ENCODE assay signal across 24 cellular contexts in genomic region chr1:216905052-216905580, GRCh38.
DNase-seq lines count a peak whose midpoint lies in the region; ATAC-seq, FAIRE-seq and TF ChIP-seq lines count a peak whose summit lies in the region.
"Had no signal": no experiment of that assay in that cellular context is flagged by ENCODE, and none has a peak within 500 bp of the region (broad histone marks: within the 10 kb centered on the region; RNA-seq: fewer than 3 reads in every experiment).

No MANE protein-coding gene starts in this region.

- H3K4me3 Mint-ChIP-seq in nephron progenitor cell = no peak overlapping the region
- no peak overlapping the region for H3K4me3 Mint-ChIP-seq in activated naive CD4-positive, alpha-beta T cell treated with anti-CD3 and anti-CD28 coated beads for 36 hours
- H3K4me3 Mint-ChIP-seq: CD8-positive, alpha-beta memory T cell; H9; HFFc6 had no signal

- TF ChIP-seq POLR2A in HepG2 (IDR thresholded peaks at IDR 0.05; ENCODE audit: insufficient read depth in 1 of 2, low read depth in 2 of 2, low read length in 2 of 2) (no peak), right lobe of liver (IDR thresholded peaks at IDR 0.05) (no peak)

- TF ChIP-seq CTCF in HepG2 (CRISPR knock-in tag; IDR thresholded peaks at IDR 0.05) (no peak), right lobe of liver (IDR thresholded peaks at IDR 0.05) (no peak), hepatocyte (IDR thresholded peaks at IDR 0.05; ENCODE audit: poor library complexity) (no peak), nephron progenitor cell (IDR thresholded peaks at IDR 0.05) (no peak)

- ATAC-seq in HepG2 (no peak), right lobe of liver (no peak), HG02970 (IDR thresholded peaks at IDR 0.05; ENCODE audit: low FRiP score, unreplicated experiment) (no peak)
- ATAC-seq: GM12878, PC-3 had no signal

- H3K4me1 Mint-ChIP-seq in nephron progenitor cell = peaks cover 21% of the 10 kb centered on the region
- no peaks in the 10 kb centered on the region for H3K4me1 Mint-ChIP-seq in activated naive CD4-positive, alpha-beta T cell treated with anti-CD3 and anti-CD28 coated beads for 36 hours (ENCODE audit: low read depth)
- H3K4me1 Mint-ChIP-seq: CD8-positive, alpha-beta memory T cell had no signal

- H3K36me3 Mint-ChIP-seq in nephron progenitor cell (ENCODE audit: low read depth) = no peaks in the 10 kb centered on the region
- no peaks in the 10 kb centered on the region for H3K36me3 Mint-ChIP-seq in activated naive CD4-positive, alpha-beta T cell treated with anti-CD3 and anti-CD28 coated beads for 36 hours (ENCODE audit: low read depth)
- H3K36me3 Mint-ChIP-seq: CD8-positive, alpha-beta memory T cell had no signal

- H3K4me3 ChIP-seq in HepG2 (replicated peaks in 1 of 3; ENCODE audit: insufficient read depth in 1 of 3, low read depth in 2 of 3, low read length in 3 of 3) (no peak overlapping the region), right lobe of liver (no peak overlapping the region), hepatocyte (no peak overlapping the region)
- H3K4me3 ChIP-seq: GM12878 had no signal

- no peaks in the 10 kb centered on the region for H3K36me3 ChIP-seq in HepG2 (replicated peaks in 1 of 2; ENCODE audit: control insufficient read depth in 1 of 2, insufficient read depth in 2 of 2, low read length in 2 of 2)
- H3K36me3 ChIP-seq in right lobe of liver = no peaks in the 10 kb centered on the region
- H3K36me3 ChIP-seq in hepatocyte (replicated peaks; ENCODE audit: insufficient read depth, low read depth) = no peaks in the 10 kb centered on the region

- peak overlapping the region; percentile 6 for H3K27ac Mint-ChIP-seq in nephron progenitor cell
- H3K27ac Mint-ChIP-seq in activated naive CD4-positive, alpha-beta T cell treated with anti-CD3 and anti-CD28 coated beads for 36 hours = no peak overlapping the region
- H3K27ac Mint-ChIP-seq: CD8-positive, alpha-beta memory T cell; HFFc6 had no signal

- WGBS in HepG2 (ENCODE audit: low lambda C conversion rate) = 7% methylated on average over 8 of the region's 8 CpGs
- 40% methylated on average over 8 of the region's 8 CpGs for WGBS in right lobe of liver (ENCODE audit: insufficient coverage, low coverage, low lambda C conversion rate, missing lambda C conversion rate)
- WGBS in hepatocyte (ENCODE audit: low lambda C conversion rate, missing lambda C conversion rate) = 74% methylated on average over 8 of the region's 8 CpGs

- no peak for TF ChIP-seq RAD21 in HepG2 (CRISPR knock-in tag; IDR thresholded peaks at IDR 0.05)

- H3K27me3 ChIP-seq in HepG2 (ENCODE audit: control insufficient read depth in 1 of 2, insufficient read depth in 2 of 2, low read length in 2 of 2) (no peaks in the 10 kb centered on the region), right lobe of liver (no peaks in the 10 kb centered on the region), hepatocyte (no peaks in the 10 kb centered on the region)

- TF ChIP-seq EP300 in HepG2 (IDR thresholded peaks at IDR 0.05; ENCODE audit: low read depth in 2 of 2, low read length in 2 of 2) (no peak), HepG2 (CRISPR knock-in tag; IDR thresholded peaks at IDR 0.05; ENCODE audit: borderline replicate concordance) (no peak)

- in situ Hi-C loops in HepG2 (cut with HindIII; ENCODE audit: extremely low pct_ligation_motif_present, low pct_unique_long_range_greater_than_20kb) = no loop called here

- intact Hi-C loops in HepG2 (cut with micrococcal nuclease; ENCODE audit: unreplicated experiment) (loop anchor here (5.0 kb wide), 1 partner anchor 1972 kb away; no protein-coding TSS in a partner anchor), right lobe of liver (cut with DNase I) (no loop called here)
- intact Hi-C loops in activated naive CD4-positive, alpha-beta T cell treated with anti-CD3 and anti-CD28 coated beads for 36 hours (cut with micrococcal nuclease) = no loop called here

- DNase-seq in HepG2 (ENCODE audit: low spot score) (no peak), right lobe of liver (no peak), hepatocyte (ENCODE audit: low spot score) (peak; percentile 24), nephron progenitor cell (no peak), DMS79 (lab: John Stamatoyannopoulos, UW) (no peak), NOMO-1 (lab: John Stamatoyannopoulos, UW; ENCODE audit: unreplicated experiment in 2 of 2) (no peak)
- no peak for DNase-seq in activated naive CD4-positive, alpha-beta T cell treated with anti-CD3 and anti-CD28 coated beads for 36 hours
- DNase-seq: AML-193; C1 segment of cervical spinal cord; CD8-positive, alpha-beta memory T cell; DND-41; H9; HFFc6; KBM-7; NCI-H1105; NCI-H146; NCI-H2081 treated with DMSO at 0.1 percent for 48 hours; NCI-H2171 treated with DMSO at 0.1 percent for 48 hours; NCI-H524 treated with DMSO at 0.1 percent for 48 hours; RPMI8226; SHP77 had no signal

- peaks cover 34% of the 10 kb centered on the region for H3K4me1 ChIP-seq in HepG2 (ENCODE audit: insufficient read depth, low read length)
- H3K4me1 ChIP-seq in right lobe of liver = no peaks in the 10 kb centered on the region
- peaks cover 37% of the 10 kb centered on the region for H3K4me1 ChIP-seq in hepatocyte (ENCODE audit: insufficient read depth)

- H3K9me3 ChIP-seq in HepG2 (ENCODE audit: low read length) (no peaks in the 10 kb centered on the region), right lobe of liver (no peaks in the 10 kb centered on the region), hepatocyte (ENCODE audit: low read depth) (no peaks in the 10 kb centered on the region)

- CTCF ChIA-PET in HepG2 (lab: Yijun Ruan, JAX; ENCODE audit: low intra/inter-chr PET ratio, low total read pairs) = no interaction called here
- CTCF ChIA-PET in activated naive CD4-positive, alpha-beta T cell treated with anti-CD3 and anti-CD28 coated beads for 36 hours (lab: Charles Lee) = no interaction called here

- H3K4me2 ChIP-seq in HepG2 (ENCODE audit: low read depth, low read length) (peak overlapping the region; percentile 43; the same call in 1 of the 2 replicates), hepatocyte (peak overlapping the region; percentile 67)

- H3K9me3 Mint-ChIP-seq in nephron progenitor cell = no peaks in the 10 kb centered on the region
- H3K9me3 Mint-ChIP-seq in activated naive CD4-positive, alpha-beta T cell treated with anti-CD3 and anti-CD28 coated beads for 36 hours = peaks cover 3% of the 10 kb centered on the region
- H3K9me3 Mint-ChIP-seq: H9 had no signal

- H2AFZ ChIP-seq in HepG2 (ENCODE audit: low read length) (no peak overlapping the region), hepatocyte (peak overlapping the region; percentile 35)

- no peak overlapping the region for H3K9ac ChIP-seq in HepG2 (ENCODE audit: insufficient read depth, low read depth, low read length)

- peaks cover 3% of the 10 kb centered on the region for H3K27me3 Mint-ChIP-seq in nephron progenitor cell (ENCODE audit: low read depth, poor library complexity)
- H3K27me3 Mint-ChIP-seq in activated naive CD4-positive, alpha-beta T cell treated with anti-CD3 and anti-CD28 coated beads for 36 hours (ENCODE audit: low read depth) = no peaks in the 10 kb centered on the region
- H3K27me3 Mint-ChIP-seq: CD8-positive, alpha-beta memory T cell had no signal

- no TSS peak for BruUV-seq in HepG2 (replicated peaks; lab: Mats Ljungman, UMichigan)

- H4K20me1 ChIP-seq in HepG2 (ENCODE audit: insufficient read depth, low read length) (no peaks in the 10 kb centered on the region), hepatocyte (ENCODE audit: insufficient read depth, poor library complexity, severe bottlenecking) (no peaks in the 10 kb centered on the region)

- H3K27ac ChIP-seq in HepG2 (ENCODE audit: extremely low read length, insufficient read depth, low read length) (no peak overlapping the region), right lobe of liver (no peak overlapping the region), hepatocyte (peak overlapping the region; percentile 92)

- no peaks in the 10 kb centered on the region for H3K9me2 ChIP-seq in hepatocyte (replicated peaks; ENCODE audit: insufficient read depth)

- POLR2A ChIA-PET in HepG2 (lab: Yijun Ruan, JAX) = no interaction called here

- no peak for FAIRE-seq in HepG2 (lab: Jason Lieb, UNC)
- FAIRE-seq: GM12878 had no signal

- H3K79me2 ChIP-seq in HepG2 (ENCODE audit: insufficient read depth, low read length) (no peaks in the 10 kb centered on the region), hepatocyte (peaks cover 4% of the 10 kb centered on the region)

TF ChIP-seq in HepG2, 621 proteins besides CTCF, POLR2A, EP300 and RAD21:
- TF ChIP-seq USF2 (IDR thresholded peaks at IDR 0.05; ENCODE audit: low read depth, low read length) (no peak), USF2 (CRISPR knock-in tag; IDR thresholded peaks at IDR 0.05; ENCODE audit: borderline replicate concordance) (no peak), SMC3 (IDR thresholded peaks at IDR 0.05; ENCODE audit: low read length) (no peak)
